In the genomic region with DNA sequence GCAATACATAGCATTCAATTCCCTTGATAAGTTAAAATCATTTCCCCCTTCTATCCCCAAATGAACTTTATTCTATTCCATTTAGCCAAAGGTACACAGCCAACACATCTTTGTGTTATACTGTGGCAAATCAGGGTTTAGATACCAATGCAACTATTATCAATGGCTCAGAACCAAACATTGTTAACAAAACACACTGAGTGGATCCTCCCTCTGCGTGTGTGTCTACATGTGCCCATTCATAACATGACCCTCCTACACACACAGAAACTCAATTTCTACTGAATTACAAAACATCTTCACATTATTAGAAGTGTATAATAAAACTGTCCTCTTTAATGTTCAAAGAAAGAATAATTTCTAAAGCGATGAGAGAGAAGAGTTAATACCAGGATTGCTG, we compare ENCODE assay signal across 8 cellular contexts. TPM values are rescaled to one million over a fixed set of nuclear protein-coding genes. Genes with fewer than 3 reads are reported as not detected.
DNase-seq lines count a peak whose midpoint lies in the region; ATAC-seq and TF ChIP-seq lines count a peak whose summit lies in the region.

No MANE protein-coding gene starts in this region.

- H3K4me1 ChIP-seq in heart right ventricle (peaks cover 0 to 55% (median 20%) of the 10 kb centered on the region in 9 donors), adipocyte (ENCODE audit: control insufficient read depth, insufficient read depth, low read length) (peaks cover 15% of the 10 kb centered on the region), vagina (peaks cover 18% of the 10 kb centered on the region)

- peak overlapping the region; percentile 75 for H3K9ac ChIP-seq in adipocyte (ENCODE audit: low read length)

- intact Hi-C loops in heart right ventricle (cut with DNase I), result no loop called here
- intact Hi-C loops in left ventricle myocardium superior (cut with micrococcal nuclease), result no loop called here
- intact Hi-C loops in vagina (cut with DNase I), result no loop called here

- H3K27me3 ChIP-seq in heart right ventricle (no peaks in the 10 kb centered on the region), adipocyte (replicated peaks; ENCODE audit: control insufficient read depth, insufficient read depth, low read length) (no peaks in the 10 kb centered on the region), vagina (no peaks in the 10 kb centered on the region)

- DNase-seq in heart right ventricle, result no peak
- DNase-seq in left ventricle myocardium superior, result no peak
- peak; percentile 35 for DNase-seq in adipocyte (ENCODE audit: low read depth)
- DNase-seq in medulla oblongata (ENCODE audit: extremely low spot score), result peak; percentile 13
- no peak for DNase-seq in vagina (ENCODE audit: extremely low spot score in 2 of 2)
- DNase-seq in COLO829 (ENCODE audit: low spot score), result no peak
- DNase-seq in GDM1 (lab: John Stamatoyannopoulos, UW), result no peak

- no peak for ATAC-seq in heart right ventricle
- ATAC-seq in left ventricle myocardium superior, result no peak
- ATAC-seq in HG02610 (IDR thresholded peaks at IDR 0.05; ENCODE audit: unreplicated experiment), result no peak

- TF ChIP-seq POLR2A in vagina (IDR thresholded peaks at IDR 0.05), result no peak

- H3K36me3 ChIP-seq in heart right ventricle, result no peaks in the 10 kb centered on the region
- no peaks in the 10 kb centered on the region for H3K36me3 ChIP-seq in adipocyte (ENCODE audit: control insufficient read depth, insufficient read depth, low read length, severe bottlenecking)
- H3K36me3 ChIP-seq in vagina, result no peaks in the 10 kb centered on the region

- H3K9me3 ChIP-seq in heart right ventricle (peaks cover 0 to 5% (median 0%) of the 10 kb centered on the region in 11 donors), adipocyte (ENCODE audit: control insufficient read depth, low read length) (peaks cover 3% of the 10 kb centered on the region), vagina (no peaks in the 10 kb centered on the region)

- H3K27ac ChIP-seq in heart right ventricle (peak overlapping the region in 9 of 10 donors; percentile 77 to 93 (median 91)), vagina (peak overlapping the region; percentile 95)

- 38 to 45% methylated on average over 2 of the region's 2 CpGs for WGBS in heart right ventricle, 2 donors

- H3K4me3 ChIP-seq in heart right ventricle (peak overlapping the region in 9 of 10 donors; percentile 91 to 100 (median 98)), adipocyte (ENCODE audit: low read length) (peak overlapping the region; percentile 85), vagina (peak overlapping the region; percentile 97 to 98)

- no peak for TF ChIP-seq CTCF in heart right ventricle (IDR thresholded peaks at IDR 0.05)
- TF ChIP-seq CTCF in vagina (IDR thresholded peaks at IDR 0.05), result no peak

RNA-seq across cellular contexts. Expression of a gene that starts 1.3 kb away (rescaled TPM):
- total RNA-seq in heart right ventricle (10 to 100 TPM; 20.5 to 29.1 (median 23.4) TPM), left ventricle myocardium superior (20.9 TPM), vagina (8.8 TPM)
- 10 to 100 TPM in 1 of 2 donors, 1 to 10 TPM in 1; 2.1 to 14.2 TPM for polyA plus RNA-seq in heart right ventricle

Comparison
In these comparisons a context has a peak if more than half of its experiments do, and no peak if none do; other contexts are left out.
1. DNase-seq: peak in adipocyte (single experiment) and medulla oblongata (single experiment); none in heart right ventricle (0 of 2), left ventricle myocardium superior (single experiment), vagina (0 of 2), COLO829 (single experiment) and GDM1 (single experiment).
2. Peak in every context shown above with its lines, with median percentiles within 50 percentile points of each other: H3K4me3 ChIP-seq.